In the genomic region with DNA sequence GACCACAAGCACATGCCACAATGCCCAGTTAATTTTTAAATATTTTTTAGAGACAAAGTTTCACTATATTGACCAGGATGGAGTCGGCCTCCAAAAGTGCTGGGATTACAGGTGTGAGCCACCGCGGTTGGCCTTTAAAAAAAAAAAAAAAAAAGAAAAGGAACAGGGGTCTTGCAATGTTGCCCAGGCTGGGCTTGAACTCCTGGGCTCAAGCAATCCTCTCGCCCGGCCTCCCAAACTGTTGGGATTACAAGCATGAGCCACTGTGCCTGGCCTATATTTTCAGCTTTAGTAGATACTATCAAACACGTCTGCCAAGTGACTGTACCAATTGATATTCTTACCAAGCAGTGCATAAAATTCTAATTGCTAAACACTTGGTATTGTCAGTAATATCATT, we compare ENCODE assay signal across 22 cellular contexts.
"Had no signal": no experiment of that assay in that cellular context is flagged by ENCODE, and none has a peak within 500 bp of the region (broad histone marks: within the 10 kb centered on the region; RNA-seq: fewer than 3 reads in every experiment).

No MANE protein-coding gene starts in this region.

- H3K4me3 ChIP-seq: coronary artery, dorsolateral prefrontal cortex, esophagus muscularis mucosa, heart right ventricle, left lung, lower lobe of right lung, mucosa of descending colon had no signal

- H3K9me3 ChIP-seq: esophagus muscularis mucosa, heart right ventricle, left lung, lower lobe of right lung, mucosa of descending colon had no signal

- ATAC-seq: foreskin keratinocyte, heart right ventricle, left cardiac atrium, left lung, left ventricle myocardium superior, lower lobe of right lung, mucosa of descending colon had no signal

- H3K27ac ChIP-seq: coronary artery, dorsolateral prefrontal cortex, esophagus muscularis mucosa, foreskin keratinocyte, heart right ventricle, left lung, lower lobe of right lung had no signal

- H3K27me3 ChIP-seq: dorsolateral prefrontal cortex, esophagus muscularis mucosa, foreskin keratinocyte, heart right ventricle, left lung had no signal

- DNase-seq: dermis blood vessel endothelial cell; dorsolateral prefrontal cortex; effector CD4-positive, alpha-beta T cell; effector memory CD4-positive, alpha-beta T cell; foreskin keratinocyte; glutamatergic neuron; head of caudate nucleus; heart right ventricle; hippocampal formation; left cardiac atrium; left lung; left ventricle myocardium superior; lower lobe of right lung; mesenchymal stem cell; mucosa of descending colon had no signal

- FAIRE-seq: colon, endothelial cell of umbilical vein, frontal cortex, islet of Langerhans, keratinocyte had no signal
